In the genomic region with DNA sequence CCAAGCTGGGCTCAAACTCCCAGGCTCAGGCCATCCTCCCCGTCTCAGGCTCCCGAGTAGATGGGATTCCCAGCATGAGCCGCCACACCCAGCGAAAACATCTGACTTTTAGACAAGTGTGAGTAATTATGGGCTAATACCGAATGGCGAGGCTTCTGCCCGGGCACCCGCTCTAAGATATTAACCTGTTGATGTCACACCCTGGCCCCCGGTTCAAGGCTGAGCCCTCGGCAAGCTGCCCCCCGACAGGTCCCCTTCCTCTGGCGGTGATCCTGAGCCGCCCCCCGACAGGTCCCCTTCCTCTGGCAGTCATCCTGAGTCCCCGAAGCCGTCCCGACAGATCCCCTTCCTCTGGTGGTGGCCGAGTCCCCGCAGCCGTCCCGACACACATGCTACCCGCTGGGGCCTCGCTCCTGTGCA, we compare ENCODE assay signal across 1 cellular context.
TF ChIP-seq lines count a peak whose summit lies in the region.

No MANE protein-coding gene starts in this region.

TF ChIP-seq in H1, 55 proteins besides CTCF, POLR2A, EP300 and RAD21:
- TF ChIP-seq SP4 (IDR thresholded peaks at IDR 0.05; ENCODE audit: low read length): no peak
- no peak for TF ChIP-seq EGR1 (IDR thresholded peaks at IDR 0.05; ENCODE audit: borderline replicate concordance, low read depth, low read length)
- no peak for TF ChIP-seq KDM4A (IDR thresholded peaks at IDR 0.05; ENCODE audit: low read depth, low read length, severe bottlenecking)
- TF ChIP-seq EZH2 (IDR thresholded peaks at IDR 0.05; ENCODE audit: low read depth, low read length, severe bottlenecking): no peak
- TF ChIP-seq, protein P1, sequence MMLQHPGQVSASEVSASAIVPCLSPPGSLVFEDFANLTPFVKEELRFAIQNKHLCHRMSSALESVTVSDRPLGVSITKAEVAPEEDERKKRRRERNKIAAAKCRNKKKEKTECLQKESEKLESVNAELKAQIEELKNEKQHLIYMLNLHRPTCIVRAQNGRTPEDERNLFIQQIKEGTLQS (IDR thresholded peaks at IDR 0.05; ENCODE audit: insufficient read depth, low read depth, low read length): no peak
- no peak for TF ChIP-seq YY1 (IDR thresholded peaks at IDR 0.05; ENCODE audit: low read depth, low read length)
- TF ChIP-seq SIN3A (conservative IDR thresholded peaks at IDR 0.05 in 1 of 2, IDR thresholded peaks at IDR 0.05 in 1 of 2; ENCODE audit: low read depth in 1 of 2, low read length in 2 of 2): no peak
- TF ChIP-seq TAF7 (optimal IDR thresholded peaks at IDR 0.05; ENCODE audit: borderline replicate concordance, low read depth, low read length): no peak
- no peak for TF ChIP-seq TCF12 (IDR thresholded peaks at IDR 0.05; ENCODE audit: low read depth, low read length)
- no peak for TF ChIP-seq FOSL1 (IDR thresholded peaks at IDR 0.05; ENCODE audit: insufficient read depth, low read depth, low read length)
- no peak for TF ChIP-seq POLR2AphosphoS5 (IDR thresholded peaks at IDR 0.05; ENCODE audit: low read depth, low read length)
- no peak for TF ChIP-seq SP2 (IDR thresholded peaks at IDR 0.05; ENCODE audit: low read length)
- TF ChIP-seq TBP (IDR thresholded peaks at IDR 0.05; ENCODE audit: low read depth, low read length): no peak
- no peak for TF ChIP-seq NRF1 (IDR thresholded peaks at IDR 0.05; ENCODE audit: low read depth, low read length)
- TF ChIP-seq, protein P2, sequence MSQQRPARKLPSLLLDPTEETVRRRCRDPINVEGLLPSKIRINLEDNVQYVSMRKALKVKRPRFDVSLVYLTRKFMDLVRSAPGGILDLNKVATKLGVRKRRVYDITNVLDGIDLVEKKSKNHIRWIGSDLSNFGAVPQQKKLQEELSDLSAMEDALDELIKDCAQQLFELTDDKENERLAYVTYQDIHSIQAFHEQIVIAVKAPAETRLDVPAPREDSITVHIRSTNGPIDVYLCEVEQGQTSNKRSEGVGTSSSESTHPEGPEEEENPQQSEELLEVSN (IDR thresholded peaks at IDR 0.05): no peak
- no peak for TF ChIP-seq RNF2 (IDR thresholded peaks at IDR 0.05; ENCODE audit: borderline replicate concordance, low read depth, low read length, missing control alignments, poor library complexity, severe bottlenecking)
- TF ChIP-seq BCL11A (IDR thresholded peaks at IDR 0.05; ENCODE audit: low read depth in 2 of 2, low read length in 2 of 2): no peak
